ENCODE assay signal across 5 cellular contexts in genomic region chr9:33774074-33774689, GRCh38. TPM values are rescaled to one million over a fixed set of nuclear protein-coding genes. Genes with fewer than 3 reads are reported as not detected.
"Had no signal": no experiment of that assay in that cellular context is flagged by ENCODE, and none has a peak within 500 bp of the region (broad histone marks: within the 10 kb centered on the region; RNA-seq: fewer than 3 reads in every experiment).

No MANE protein-coding gene starts in this region.

RNA-seq across cellular contexts. Expression of gene PRSS3, which starts 21.2 kb away (rescaled TPM):
- total RNA-seq: chondrocyte, left cardiac atrium, left ventricle myocardium superior, omental fat pad, subcutaneous adipose tissue had no signal
